ENCODE assay signal across 17 cellular contexts in genomic region chr9:84785766-84786547, GRCh38.
"Had no signal": no experiment of that assay in that cellular context is flagged by ENCODE, and none has a peak within 500 bp of the region (broad histone marks: within the 10 kb centered on the region; RNA-seq: fewer than 3 reads in every experiment).

No MANE protein-coding gene starts in this region.

- H3K27ac Mint-ChIP-seq: activated CD4-positive, alpha-beta memory T cell treated with anti-CD3 and anti-CD28 coated beads for 36 hours; activated naive CD8-positive, alpha-beta T cell treated with anti-CD3 and anti-CD28 coated beads for 36 hours; naive B cell had no signal

- H3K9me3 Mint-ChIP-seq: activated CD4-positive, alpha-beta memory T cell treated with anti-CD3 and anti-CD28 coated beads for 36 hours; activated naive CD8-positive, alpha-beta T cell treated with anti-CD3 and anti-CD28 coated beads for 36 hours had no signal

- H3K4me3 Mint-ChIP-seq: activated CD4-positive, alpha-beta memory T cell treated with anti-CD3 and anti-CD28 coated beads for 36 hours; activated naive CD8-positive, alpha-beta T cell treated with anti-CD3 and anti-CD28 coated beads for 36 hours; naive B cell had no signal

- DNase-seq: activated CD4-positive, alpha-beta memory T cell treated with anti-CD3 and anti-CD28 coated beads for 36 hours; activated naive CD8-positive, alpha-beta T cell treated with anti-CD3 and anti-CD28 coated beads for 36 hours; activated T-cell treated with anti-CD3 and anti-CD28 coated beads for 4 hours; amniotic stem cell; dermis blood vessel endothelial cell; effector memory CD4-positive, alpha-beta T cell; left ventricle myocardium inferior; mammary epithelial cell; mucosa of descending colon; naive B cell; posterior cingulate gyrus; stimulated activated CD4-positive, alpha-beta T cell treated with anti-CD3 and anti-CD28 coated beads, Interleukin-12 subunit alpha, Interleukin-12 subunit beta, amount 100 ng/mL, for 4 hours; stimulated activated CD4-positive, alpha-beta T cell treated with anti-CD3 and anti-CD28 coated beads, Interleukin-1b, Interleukin-23, amount 100 ng/mL, for 48 hours; stimulated activated CD8-positive, alpha-beta memory T cell treated with anti-CD3 and anti-CD28 coated beads, Interleukin-4, amount 100 ng/mL, for 48 hours; stimulated activated naive CD4-positive, alpha-beta T cell; thyroid gland; WERI-Rb-1 had no signal

- H3K27ac ChIP-seq: left ventricle myocardium inferior, thyroid gland, WERI-Rb-1 had no signal

- H3K36me3 Mint-ChIP-seq: activated CD4-positive, alpha-beta memory T cell treated with anti-CD3 and anti-CD28 coated beads for 36 hours; activated naive CD8-positive, alpha-beta T cell treated with anti-CD3 and anti-CD28 coated beads for 36 hours; naive B cell had no signal

- H3K4me1 Mint-ChIP-seq: activated naive CD8-positive, alpha-beta T cell treated with anti-CD3 and anti-CD28 coated beads for 36 hours; naive B cell had no signal

- ATAC-seq: mucosa of descending colon had no signal

- H3K27me3 ChIP-seq: thyroid gland had no signal
